In genomic region chr22:27136596-27136995, GRCh38 we compare ENCODE assay signal across 27 cellular contexts.
"Had no signal": no experiment of that assay in that cellular context is flagged by ENCODE, and none has a peak within 500 bp of the region (broad histone marks: within the 10 kb centered on the region; RNA-seq: fewer than 3 reads in every experiment).

No MANE protein-coding gene starts in this region.

- H3K27me3 ChIP-seq: ovary, sigmoid colon, thyroid gland, vagina had no signal

- DNase-seq: effector memory CD8-positive, alpha-beta T cell; erythroblast; esophagus squamous epithelium; foreskin melanocyte; glutamatergic neuron; heart right ventricle; hippocampal formation; islet precursor cell; left ventricle myocardium superior; lower lobe of right lung; natural killer cell; ovary; posterior cingulate gyrus; psoas muscle; right cardiac atrium; sigmoid colon; stimulated activated CD4-positive, alpha-beta T cell treated with anti-CD3 and anti-CD28 coated beads, Interleukin-2, amount 100 ng/mL, for 24 hours; stimulated activated CD4-positive, alpha-beta T cell treated with anti-CD3 and anti-CD28 coated beads, Interleukin-4, amount 100 ng/mL, for 24 hours; stimulated activated naive CD4-positive, alpha-beta T cell treated with Interleukin-2 at 50 U/mL for 16 hours; stomach; thyroid gland; trophoblast cell had no signal

- H3K27ac Mint-ChIP-seq: effector memory CD8-positive, alpha-beta T cell; natural killer cell; stimulated activated effector memory CD8-positive, alpha-beta T cell treated with anti-CD3 and anti-CD28 coated beads, Interleukin-12 subunit alpha, Interleukin-12 subunit beta, amount 100 ng/mL, for 72 hours had no signal

- H3K4me1 Mint-ChIP-seq: natural killer cell; stimulated activated effector memory CD8-positive, alpha-beta T cell treated with anti-CD3 and anti-CD28 coated beads, Interleukin-12 subunit alpha, Interleukin-12 subunit beta, amount 100 ng/mL, for 72 hours had no signal

- FAIRE-seq: endometrium had no signal

- H3K4me3 Mint-ChIP-seq: effector memory CD8-positive, alpha-beta T cell; natural killer cell; neural crest cell; stimulated activated effector memory CD8-positive, alpha-beta T cell treated with anti-CD3 and anti-CD28 coated beads, Interleukin-12 subunit alpha, Interleukin-12 subunit beta, amount 100 ng/mL, for 72 hours had no signal

- H3K9me3 Mint-ChIP-seq: natural killer cell; neural crest cell; stimulated activated effector memory CD8-positive, alpha-beta T cell treated with anti-CD3 and anti-CD28 coated beads, Interleukin-12 subunit alpha, Interleukin-12 subunit beta, amount 100 ng/mL, for 72 hours had no signal

- H3K9me3 ChIP-seq: lower lobe of right lung, psoas muscle, thyroid gland, vagina had no signal

- H3K36me3 ChIP-seq: esophagus squamous epithelium, heart right ventricle, lower lobe of right lung, ovary, sigmoid colon, stomach, thyroid gland, vagina had no signal

- H3K4me3 ChIP-seq: coronary artery, esophagus squamous epithelium, heart right ventricle, lower lobe of right lung, ovary, psoas muscle, sigmoid colon, stomach, thyroid gland, vagina had no signal

- H3K36me3 Mint-ChIP-seq: natural killer cell; stimulated activated effector memory CD8-positive, alpha-beta T cell treated with anti-CD3 and anti-CD28 coated beads, Interleukin-12 subunit alpha, Interleukin-12 subunit beta, amount 100 ng/mL, for 72 hours had no signal

- H3K27ac ChIP-seq: coronary artery, esophagus squamous epithelium, heart right ventricle, lower lobe of right lung, ovary, psoas muscle, sigmoid colon, stomach, thyroid gland, vagina had no signal

- H3K4me1 ChIP-seq: psoas muscle had no signal
